In genomic region chrX:130340271-130340670, GRCh38 we compare ENCODE assay signal across 7 cellular contexts. TPM values are rescaled to one million over a fixed set of nuclear protein-coding genes. Genes with fewer than 3 reads are reported as not detected.
DNase-seq lines count a peak whose midpoint lies in the region; ATAC-seq and TF ChIP-seq lines count a peak whose summit lies in the region.

No MANE protein-coding gene starts in this region.

- H2AFZ ChIP-seq in SU-DHL-6 (ENCODE audit: low read depth, low read length, severe bottlenecking) (peak overlapping the region; percentile 83), hepatocyte (peak overlapping the region; percentile 49)

- no peak overlapping the region for H3K27ac ChIP-seq in SU-DHL-6 (ENCODE audit: low read depth, low read length)
- peak overlapping the region; percentile 71 for H3K27ac ChIP-seq in hepatocyte

- H3K4me1 Mint-ChIP-seq in stimulated activated memory B cell treated with anti-CD40 and anti-IgM and Interleukin-4, amounts not matched to agents 10 μg/mL and 1 μg/mL and 100 μg/mL, for 72 hours: peaks cover 31% of the 10 kb centered on the region

- H3K79me2 ChIP-seq in SU-DHL-6 (ENCODE audit: insufficient read depth, low read length): no peaks in the 10 kb centered on the region
- no peaks in the 10 kb centered on the region for H3K79me2 ChIP-seq in hepatocyte

- no peaks in the 10 kb centered on the region for H3K9me3 Mint-ChIP-seq in stimulated activated memory B cell treated with anti-CD40 and anti-IgM and Interleukin-4, amounts not matched to agents 10 μg/mL and 1 μg/mL and 100 μg/mL, for 72 hours

- no peak for ATAC-seq in stimulated activated memory B cell treated with anti-CD40 and anti-IgM and Interleukin-4, amounts not matched to agents 10 μg/mL and 1 μg/mL and 100 μg/mL, for 72 hours

- no peaks in the 10 kb centered on the region for H3K4me1 ChIP-seq in hepatocyte (ENCODE audit: insufficient read depth)

- no peaks in the 10 kb centered on the region for H3K36me3 ChIP-seq in SU-DHL-6 (ENCODE audit: low read length)
- H3K36me3 ChIP-seq in hepatocyte (replicated peaks; ENCODE audit: insufficient read depth, low read depth): no peaks in the 10 kb centered on the region

- H3K9me3 ChIP-seq in SU-DHL-6 (ENCODE audit: insufficient read depth, low read length) (no peaks in the 10 kb centered on the region), hepatocyte (ENCODE audit: low read depth) (no peaks in the 10 kb centered on the region)

- H3K36me3 Mint-ChIP-seq in stimulated activated memory B cell treated with anti-CD40 and anti-IgM and Interleukin-4, amounts not matched to agents 10 μg/mL and 1 μg/mL and 100 μg/mL, for 72 hours: no peaks in the 10 kb centered on the region

- H3K9me2 ChIP-seq in SU-DHL-6 (replicated peaks; ENCODE audit: insufficient read depth, low read length) (no peaks in the 10 kb centered on the region), hepatocyte (replicated peaks; ENCODE audit: insufficient read depth) (no peaks in the 10 kb centered on the region)

- H3K27me3 ChIP-seq in SU-DHL-6 (ENCODE audit: low read length) (no peaks in the 10 kb centered on the region), hepatocyte (no peaks in the 10 kb centered on the region)

- H3K27ac Mint-ChIP-seq in stimulated activated memory B cell treated with anti-CD40 and anti-IgM and Interleukin-4, amounts not matched to agents 10 μg/mL and 1 μg/mL and 100 μg/mL, for 72 hours: peak overlapping the region; percentile 96

- peak overlapping the region; percentile 99 for H3K4me3 Mint-ChIP-seq in stimulated activated memory B cell treated with anti-CD40 and anti-IgM and Interleukin-4, amounts not matched to agents 10 μg/mL and 1 μg/mL and 100 μg/mL, for 72 hours

- no peak for DNase-seq in HFF-Myc (ENCODE audit: extremely low read depth, low read depth)
- DNase-seq in hepatocyte (ENCODE audit: low spot score): no peak
- DNase-seq in NK-92 treated with Interleukin-12 subunit alpha and Interleukin-12 subunit beta, amount 100 ng/mL, for 24 hours (lab: John Stamatoyannopoulos, UW): no peak
- DNase-seq in HuH-7.5 (ENCODE audit: low spot score): no peak
- no peak for DNase-seq in NCI-H1417 treated with DMSO at 0.1 percent for 48 hours (lab: John Stamatoyannopoulos, UW)

- H3K9ac ChIP-seq in SU-DHL-6 (ENCODE audit: low read length): peak overlapping the region; percentile 64

- H3K4me2 ChIP-seq in SU-DHL-6 (ENCODE audit: low read depth, low read length, poor library complexity, severe bottlenecking) (peak overlapping the region; percentile 61), hepatocyte (peak overlapping the region; percentile 84)

- 38% methylated on average over 9 of the region's 9 CpGs for WGBS in hepatocyte (ENCODE audit: low lambda C conversion rate, missing lambda C conversion rate)

- no peaks in the 10 kb centered on the region for H3K27me3 Mint-ChIP-seq in stimulated activated memory B cell treated with anti-CD40 and anti-IgM and Interleukin-4, amounts not matched to agents 10 μg/mL and 1 μg/mL and 100 μg/mL, for 72 hours

- TF ChIP-seq CTCF in HFF-Myc (IDR thresholded peaks at IDR 0.05; ENCODE audit: low read depth, low read length, missing control alignments) (no peak), SU-DHL-6 (IDR thresholded peaks at IDR 0.05; ENCODE audit: insufficient read depth, low read length, poor library complexity, severe bottlenecking) (no peak), hepatocyte (IDR thresholded peaks at IDR 0.05; ENCODE audit: poor library complexity) (no peak)

- H3F3A ChIP-seq in SU-DHL-6 (ENCODE audit: insufficient read depth): no peaks in the 10 kb centered on the region

- peak overlapping the region; percentile 63 for H3K4me3 ChIP-seq in HFF-Myc (replicated peaks; ENCODE audit: low read depth, low read length)
- peak overlapping the region; percentile 76 for H3K4me3 ChIP-seq in SU-DHL-6 (ENCODE audit: insufficient read depth, low read length, poor library complexity, severe bottlenecking)
- H3K4me3 ChIP-seq in hepatocyte: peak overlapping the region; percentile 77

- H4K20me1 ChIP-seq in SU-DHL-6 (ENCODE audit: low read depth, low read length) (no peaks in the 10 kb centered on the region), hepatocyte (ENCODE audit: insufficient read depth, poor library complexity, severe bottlenecking) (no peaks in the 10 kb centered on the region)

RNA-seq across cellular contexts. Expression of gene SLC25A14, which starts 0.6 kb away (rescaled TPM):
- 12.0 and 16.0 TPM in 2 replicates for total RNA-seq in hepatocyte
- 18.9 and 25.9 TPM in 2 replicates for polyA plus RNA-seq in hepatocyte

RNA-seq across cellular contexts. Expression of gene GPR119, which starts 45.2 kb away (rescaled TPM):
- total RNA-seq in hepatocyte: 1.4 TPM in 1 of 2 replicates, not detected in the other
- polyA plus RNA-seq in hepatocyte: 0.39 and 0.51 TPM in 2 replicates
